In genomic region chr17:41972571-41973411, GRCh38 we compare ENCODE assay signal across 9 cellular contexts. TPM values are rescaled to one million over a fixed set of nuclear protein-coding genes. Genes with fewer than 3 reads are reported as not detected.
DNase-seq lines count a peak whose midpoint lies in the region; ATAC-seq and TF ChIP-seq lines count a peak whose summit lies in the region.
"Had no signal": no experiment of that assay in that cellular context is flagged by ENCODE, and none has a peak within 500 bp of the region (broad histone marks: within the 10 kb centered on the region; RNA-seq: fewer than 3 reads in every experiment).

No MANE protein-coding gene starts in this region.

- no peaks in the 10 kb centered on the region for H3K9me3 Mint-ChIP-seq in Caco-2 (ENCODE audit: unreplicated experiment)

- peaks cover 37% of the 10 kb centered on the region for H3K79me2 ChIP-seq in Karpas-422 (ENCODE audit: low read length)

- H3K4me2 ChIP-seq in Karpas-422 (ENCODE audit: low read depth, low read length, poor library complexity, severe bottlenecking), result no peak overlapping the region

- CTCF ChIA-PET in Caco-2 (lab: Charles Lee), result no interaction called here

- no peaks in the 10 kb centered on the region for H3K9me2 ChIP-seq in Karpas-422 (replicated peaks; ENCODE audit: insufficient read depth, low read length)

- H3K4me1 ChIP-seq in Caco-2 (peaks cover 3% of the 10 kb centered on the region), Karpas-422 (ENCODE audit: low read length) (peaks cover 30% of the 10 kb centered on the region)
- H3K4me1 ChIP-seq in effector memory CD4-positive, alpha-beta T cell (ENCODE audit: control insufficient read depth, insufficient read depth, low read length, poor library complexity, severe bottlenecking), result peaks cover 8% of the 10 kb centered on the region

- POLR2A ChIA-PET in Caco-2 (lab: Charles Lee), result no interaction called here

- no peaks in the 10 kb centered on the region for H3K27me3 ChIP-seq in Caco-2 (replicated peaks; ENCODE audit: control insufficient read depth, insufficient read depth, low read length)
- no peaks in the 10 kb centered on the region for H3K27me3 ChIP-seq in Karpas-422 (ENCODE audit: low read length)
- no peaks in the 10 kb centered on the region for H3K27me3 ChIP-seq in effector memory CD4-positive, alpha-beta T cell (replicated peaks; ENCODE audit: control insufficient read depth, insufficient read depth, low read length, poor library complexity, severe bottlenecking)

- H3K9ac ChIP-seq in Karpas-422 (ENCODE audit: low read length), result no peak overlapping the region

- peaks cover 10% of the 10 kb centered on the region for H3K4me1 Mint-ChIP-seq in Caco-2 (ENCODE audit: low read depth, unreplicated experiment)

- peaks cover 98% of the 10 kb centered on the region for H3K36me3 Mint-ChIP-seq in Caco-2 (ENCODE audit: insufficient read depth, unreplicated experiment)

- peaks cover 49% of the 10 kb centered on the region for H4K20me1 ChIP-seq in Karpas-422 (ENCODE audit: insufficient read depth, low read depth, low read length)

- peaks cover 12% of the 10 kb centered on the region for H3K36me3 ChIP-seq in Caco-2 (ENCODE audit: control insufficient read depth, insufficient read depth, low read length)
- peaks cover 48% of the 10 kb centered on the region for H3K36me3 ChIP-seq in Karpas-422 (ENCODE audit: insufficient read depth, low read length)
- H3K36me3 ChIP-seq in effector memory CD4-positive, alpha-beta T cell (ENCODE audit: control insufficient read depth, insufficient read depth, low read length), result peaks cover 67% of the 10 kb centered on the region

- no TSS peak for BruUV-seq in Caco-2 (replicated peaks; lab: Mats Ljungman, UMichigan)

- no peak for ATAC-seq in HG03565 (IDR thresholded peaks at IDR 0.05; ENCODE audit: unreplicated experiment)

- peak overlapping the region; percentile 64 for H3K27ac Mint-ChIP-seq in Caco-2 (ENCODE audit: unreplicated experiment)

- intact Hi-C loops in Caco-2 (cut with micrococcal nuclease; ENCODE audit: unreplicated experiment), result no loop called here

- H2AFZ ChIP-seq in Karpas-422 (ENCODE audit: low read length), result no peak overlapping the region

- no peak for TF ChIP-seq CTCF in Caco-2 (IDR thresholded peaks at IDR 0.05; ENCODE audit: insufficient read depth in 1 of 2, low read depth in 1 of 2, low read length in 1 of 2, severe bottlenecking in 1 of 2, unreplicated experiment in 1 of 2)

- H3K4me3 ChIP-seq in Caco-2 (ENCODE audit: low read depth, low read length) (no peak overlapping the region), Karpas-422 (ENCODE audit: low read length) (no peak overlapping the region)
- H3K4me3 ChIP-seq in effector memory CD4-positive, alpha-beta T cell (ENCODE audit: insufficient read depth, low read depth, low read length, poor library complexity, severe bottlenecking), result no peak overlapping the region

- no peak overlapping the region for H3K4me3 Mint-ChIP-seq in Caco-2 (ENCODE audit: unreplicated experiment)

- no peaks in the 10 kb centered on the region for H3K27me3 Mint-ChIP-seq in Caco-2 (ENCODE audit: insufficient read depth, unreplicated experiment)

- H3K27ac ChIP-seq in Karpas-422 (ENCODE audit: low read length), result peak overlapping the region; percentile 33; the same call in 1 of the 2 replicates
- H3K27ac ChIP-seq in caudate nucleus (ENCODE audit: low read depth, low read length), result peak overlapping the region; percentile 91
- no peak overlapping the region for H3K27ac ChIP-seq in effector memory CD4-positive, alpha-beta T cell (ENCODE audit: insufficient read depth, low read length, poor library complexity, severe bottlenecking)

- DNase-seq in Caco-2, result no peak
- no peak for DNase-seq in Karpas-422
- no peak for DNase-seq in caudate nucleus (lab: John Stamatoyannopoulos, UW)
- DNase-seq in myocyte (ENCODE audit: low read depth), result peak; percentile 89
- DNase-seq in NCI-H146 (lab: John Stamatoyannopoulos, UW), result no peak
- no peak for DNase-seq in GF-D8 (lab: John Stamatoyannopoulos, UW)
- DNase-seq in effector memory CD4-positive, alpha-beta T cell, result no peak
- DNase-seq: NCI-H2029 had no signal

- H3K9me3 ChIP-seq in Caco-2, result no peaks in the 10 kb centered on the region
- no peaks in the 10 kb centered on the region for H3K9me3 ChIP-seq in Karpas-422 (ENCODE audit: low read length)
- no peaks in the 10 kb centered on the region for H3K9me3 ChIP-seq in effector memory CD4-positive, alpha-beta T cell (ENCODE audit: control insufficient read depth, low read length)

RNA-seq across cellular contexts. Expression of gene CNP, which starts 6.2 kb away (rescaled TPM):
- 90.1 and 94.5 TPM in 2 replicates for total RNA-seq in Caco-2 (2022)
- total RNA-seq in Karpas-422 (2014; rRNA removed; shearing (Covaris generic); ENCODE audit: low replicate concordance), result 41.3 and 79.1 TPM in 2 replicates
- total RNA-seq in myocyte, result 64.0 and 66.1 TPM in 2 replicates
- polyA plus RNA-seq in myocyte (2012), result 75.3 TPM

RNA-seq across cellular contexts. Expression of gene ODAD4, which starts 42.4 kb away (rescaled TPM):
- 0.98 and 1.3 TPM in 2 replicates for total RNA-seq in Caco-2 (2022)
- 0.67 and 1.0 TPM in 2 replicates for total RNA-seq in Karpas-422 (2014; rRNA removed; shearing (Covaris generic); ENCODE audit: low replicate concordance)
- 0.57 and 1.8 TPM in 2 replicates for total RNA-seq in myocyte
- polyA plus RNA-seq in myocyte (2012), result 1.8 TPM

RNA-seq across cellular contexts. Expression of gene DNAJC7, which starts 44.4 kb away (rescaled TPM):
- total RNA-seq in Caco-2 (2022) (147 and 156 TPM in 2 replicates), myocyte (85.9 and 103 TPM in 2 replicates)
- 56.1 and 64.1 TPM in 2 replicates for total RNA-seq in Karpas-422 (2014; rRNA removed; shearing (Covaris generic); ENCODE audit: low replicate concordance)
- polyA plus RNA-seq in myocyte (2012), result 68.9 TPM

RNA-seq across cellular contexts. Expression of gene NKIRAS2, which starts 47.1 kb away (rescaled TPM):
- total RNA-seq in Caco-2 (2022) (51.6 and 55.0 TPM in 2 replicates), myocyte (72.2 and 88.1 TPM in 2 replicates)
- total RNA-seq in Karpas-422 (2014; rRNA removed; shearing (Covaris generic); ENCODE audit: low replicate concordance), result 28.4 and 44.9 TPM in 2 replicates
- 81.5 TPM for polyA plus RNA-seq in myocyte (2012)

RNA-seq across cellular contexts. Expression of gene ACLY, which starts 54.0 kb away (rescaled TPM):
- total RNA-seq in Caco-2 (2022) (246 and 252 TPM in 2 replicates), myocyte (107 and 165 TPM in 2 replicates)
- total RNA-seq in Karpas-422 (2014; rRNA removed; shearing (Covaris generic); ENCODE audit: low replicate concordance), result 173 and 212 TPM in 2 replicates
- polyA plus RNA-seq in myocyte (2012), result 124 TPM
